In genomic region chr3:33103034-33103433, GRCh38 we compare ENCODE assay signal across 34 cellular contexts.
"Had no signal": no experiment of that assay in that cellular context is flagged by ENCODE, and none has a peak within 500 bp of the region (broad histone marks: within the 10 kb centered on the region; RNA-seq: fewer than 3 reads in every experiment).

No MANE protein-coding gene starts in this region.

- H3K36me3 ChIP-seq: MG63 had no signal

- H3K27me3 ChIP-seq: MG63 had no signal

- H3K4me3 ChIP-seq: MG63 had no signal

- DNase-seq: Karpas-422, Kasumi-1, MG63, MM.1S, NCI-H1048, NCI-H1092, NCI-H1092 treated with DMSO at 0.1 percent for 48 hours, NCI-H1105, NCI-H1105 treated with DMSO at 0.1 percent for 48 hours, NCI-H1417, NCI-H1417 treated with DMSO at 0.1 percent for 48 hours, NCI-H1436, NCI-H1436 treated with DMSO at 0.1 percent for 48 hours, NCI-H146, NCI-H1694, NCI-H1694 treated with DMSO at 0.1 percent for 48 hours, NCI-H187, NCI-H187 treated with DMSO at 0.1 percent for 48 hours, NCI-H1930, NCI-H2029, NCI-H2029 treated with DMSO at 0.1 percent for 48 hours, NCI-H2081, NCI-H2081 treated with DMSO at 0.1 percent for 48 hours, NCI-H2107, NCI-H2171, NCI-H2171 treated with DMSO at 0.1 percent for 48 hours, NCI-H2227 treated with DMSO at 0.1 percent for 48 hours, NCI-H226, NCI-H345, NCI-H446, NCI-H446 treated with DMSO at 0.1 percent for 48 hours, NCI-H510A, NCI-H510A treated with DMSO at 0.1 percent for 48 hours, NCI-H524 had no signal

- H3K9me3 ChIP-seq: MG63 had no signal
